In genomic region chr7:118734541-118734940, GRCh38 we compare ENCODE assay signal across 21 cellular contexts.
"Had no signal": no experiment of that assay in that cellular context is flagged by ENCODE, and none has a peak within 500 bp of the region (broad histone marks: within the 10 kb centered on the region; RNA-seq: fewer than 3 reads in every experiment).

No MANE protein-coding gene starts in this region.

- H3K27ac ChIP-seq: esophagus squamous epithelium, gastrocnemius medialis, heart left ventricle, hepatocyte, neutrophil, parathyroid adenoma, right lobe of liver, thoracic aorta, tibial nerve, upper lobe of left lung had no signal

- H3K36me3 ChIP-seq: esophagus squamous epithelium, gastrocnemius medialis, heart left ventricle, neutrophil, right lobe of liver, thoracic aorta, tibial nerve, upper lobe of left lung had no signal

- H3K4me2 ChIP-seq: hepatocyte had no signal

- H3K9ac ChIP-seq: parathyroid adenoma had no signal

- H3K27me3 ChIP-seq: esophagus squamous epithelium, gastrocnemius medialis, heart left ventricle, hepatocyte, neutrophil, right lobe of liver, tibial nerve, upper lobe of left lung had no signal

- H3K9me3 ChIP-seq: esophagus squamous epithelium, gastrocnemius medialis, mucosa of descending colon, neutrophil, right lobe of liver, thoracic aorta, upper lobe of left lung had no signal

- ATAC-seq: effector memory CD8-positive, alpha-beta T cell; gastrocnemius medialis; heart left ventricle; mucosa of descending colon; natural killer cell treated with Interleukin-12 subunit alpha and Interleukin-12 subunit beta and Interleukin-15 and Interleukin-18, amount 100 ng/mL, for 72 hours; right lobe of liver; stimulated activated naive B cell treated with anti-CD40 and anti-IgM and Interleukin-4, amounts not matched to agents 10 μg/mL and 1 μg/mL and 100 μg/mL, for 72 hours had no signal

- H3K4me3 ChIP-seq: esophagus squamous epithelium, gastrocnemius medialis, heart left ventricle, hepatocyte, lung, mucosa of descending colon, right lobe of liver, thoracic aorta, tibial nerve, upper lobe of left lung had no signal

- H3K4me1 ChIP-seq: esophagus squamous epithelium, gastrocnemius medialis, heart left ventricle, parathyroid adenoma, right lobe of liver, tibial nerve, upper lobe of left lung had no signal

- DNase-seq: cortex of kidney; effector memory CD8-positive, alpha-beta T cell; erythroblast; esophagus squamous epithelium; gastrocnemius medialis; heart left ventricle; mucosa of descending colon; naive B cell; right lobe of liver; small intestine; stimulated activated CD4-positive, alpha-beta T cell treated with anti-CD3 and anti-CD28 coated beads, Interleukin-15, amount 100 ng/mL, for 24 hours; stimulated activated CD4-positive, alpha-beta T cell treated with anti-CD3 and anti-CD28 coated beads, Interleukin-2, amount 100 ng/mL, for 48 hours; stimulated activated naive B cell treated with anti-CD40 and anti-IgM and Interleukin-4, amounts not matched to agents 10 μg/mL and 1 μg/mL and 100 μg/mL, for 72 hours; upper lobe of left lung had no signal
